In the genomic region with DNA sequence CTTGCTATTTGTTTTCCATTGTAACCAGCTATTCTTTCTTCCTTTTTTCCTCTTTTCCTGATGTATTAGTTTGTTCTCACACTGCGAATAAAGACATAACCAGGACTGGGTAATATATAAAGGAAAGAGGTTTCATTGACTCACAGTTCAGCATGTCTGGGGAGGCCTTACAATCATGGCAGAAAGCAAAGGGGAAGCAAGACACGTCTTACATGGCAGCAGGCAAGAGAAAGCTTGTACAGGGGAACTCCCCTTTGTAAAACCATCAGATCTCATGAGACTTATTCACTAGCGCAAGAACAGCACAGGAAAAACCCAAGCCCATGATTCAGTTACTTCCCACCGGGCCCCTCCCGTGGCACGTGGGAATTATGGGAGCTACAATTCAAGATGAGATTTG, we compare ENCODE assay signal across 21 cellular contexts. TPM values are rescaled to one million over a fixed set of nuclear protein-coding genes. Genes with fewer than 3 reads are reported as not detected.
"Had no signal": no experiment of that assay in that cellular context is flagged by ENCODE, and none has a peak within 500 bp of the region (broad histone marks: within the 10 kb centered on the region; RNA-seq: fewer than 3 reads in every experiment).

No MANE protein-coding gene starts in this region.

- DNase-seq: Karpas-422, KG1, MG63, NCI-H1092 treated with DMSO at 0.1 percent for 48 hours, NCI-H1436, NCI-H187, NCI-H2029, NCI-H2081 treated with DMSO at 0.1 percent for 48 hours, NCI-H2171, NCI-H226, NCI-H446, NCI-H510A, NCI-H524 treated with DMSO at 0.1 percent for 48 hours, NCI-H69, NCI-H774, Right ventricle myocardium superior, RPMI8226, SIG-M5 had no signal

- H3K9me3 ChIP-seq: MG63, SJSA1 had no signal

- H3K4me1 ChIP-seq: SJSA1 had no signal

- H3K27me3 ChIP-seq: MG63, SJSA1 had no signal

- H3K27ac ChIP-seq: HL-60, SJSA1, SK-N-MC had no signal

- H3K36me3 ChIP-seq: SJSA1 had no signal

- H3K4me3 ChIP-seq: MG63, SJSA1, SK-N-MC had no signal

RNA-seq across cellular contexts. Expression of a gene that starts 51.2 kb away (rescaled TPM):
- total RNA-seq: Right ventricle myocardium superior, SJSA1 had no signal
